Comparison of ENCODE assay signal across 8 cellular contexts in genomic region chr2:44087037-44087713, GRCh38.
DNase-seq lines count a peak whose midpoint lies in the region; ATAC-seq and TF ChIP-seq lines count a peak whose summit lies in the region.

No MANE protein-coding gene starts in this region.

- peaks cover 2% of the 10 kb centered on the region for H3K27me3 Mint-ChIP-seq in GM23338 (ENCODE audit: insufficient read depth, low read depth, poor library complexity)
- H3K27me3 Mint-ChIP-seq in neural progenitor cell (ENCODE audit: insufficient read depth, low read depth), result peaks cover 2% of the 10 kb centered on the region
- H3K27me3 Mint-ChIP-seq in stimulated activated naive CD8-positive, alpha-beta T cell treated with anti-CD3 and anti-CD28 coated beads, Interleukin-15, amount 100 ng/mL, for 72 hours, result no peaks in the 10 kb centered on the region

- no peaks in the 10 kb centered on the region for H3K9me2 ChIP-seq in GM23338 (ENCODE audit: insufficient read depth)

- H3K27ac Mint-ChIP-seq in GM23338 (peak overlapping the region; percentile 50), neural progenitor cell (peak overlapping the region; percentile 97)
- H3K27ac Mint-ChIP-seq in stimulated activated naive CD8-positive, alpha-beta T cell treated with anti-CD3 and anti-CD28 coated beads, Interleukin-15, amount 100 ng/mL, for 72 hours, result peak overlapping the region; percentile 96 to 98

- no peak overlapping the region for H3K9ac ChIP-seq in neural progenitor cell

- peak overlapping the region; percentile 48 for H3K4me3 Mint-ChIP-seq in GM23338
- peak overlapping the region; percentile 86 for H3K4me3 Mint-ChIP-seq in neural progenitor cell
- H3K4me3 Mint-ChIP-seq in stimulated activated naive CD8-positive, alpha-beta T cell treated with anti-CD3 and anti-CD28 coated beads, Interleukin-15, amount 100 ng/mL, for 72 hours, result peak overlapping the region; percentile 81 to 87

- H3K27ac ChIP-seq in GM23338 (ENCODE audit: low read depth) (peak overlapping the region; percentile 79), SJCRH30 (no peak overlapping the region), foreskin keratinocyte (no peak overlapping the region), neural progenitor cell (no peak overlapping the region)

- no peaks in the 10 kb centered on the region for H3K9me3 ChIP-seq in MG63
- H3K9me3 ChIP-seq in SJCRH30 (replicated peaks), result no peaks in the 10 kb centered on the region
- H3K9me3 ChIP-seq in neural progenitor cell (ENCODE audit: low read depth), result no peaks in the 10 kb centered on the region

- H3K4me2 ChIP-seq in GM23338 (peak overlapping the region; percentile 66), neural progenitor cell (peak overlapping the region; percentile 80)

- H3K9me3 Mint-ChIP-seq in GM23338 (no peaks in the 10 kb centered on the region), neural progenitor cell (no peaks in the 10 kb centered on the region)
- no peaks in the 10 kb centered on the region for H3K9me3 Mint-ChIP-seq in stimulated activated naive CD8-positive, alpha-beta T cell treated with anti-CD3 and anti-CD28 coated beads, Interleukin-15, amount 100 ng/mL, for 72 hours

- H2AFZ ChIP-seq in GM23338 (peak overlapping the region; percentile 75), neural progenitor cell (replicated peaks) (peak overlapping the region; percentile 97)

- H3K4me1 Mint-ChIP-seq in GM23338 (peaks cover 36% of the 10 kb centered on the region), neural progenitor cell (peaks cover 17% of the 10 kb centered on the region)
- H3K4me1 Mint-ChIP-seq in stimulated activated naive CD8-positive, alpha-beta T cell treated with anti-CD3 and anti-CD28 coated beads, Interleukin-15, amount 100 ng/mL, for 72 hours, result peaks cover 26% of the 10 kb centered on the region

- peaks cover 21% of the 10 kb centered on the region for H3K4me1 ChIP-seq in GM23338 (ENCODE audit: insufficient read depth)
- H3K4me1 ChIP-seq in SJCRH30, result peaks cover 17% of the 10 kb centered on the region
- H3K4me1 ChIP-seq in foreskin keratinocyte, result no peaks in the 10 kb centered on the region
- peaks cover 16% of the 10 kb centered on the region for H3K4me1 ChIP-seq in neural progenitor cell

- H3F3A ChIP-seq in GM23338 (replicated peaks; ENCODE audit: low read depth) (no peaks in the 10 kb centered on the region; the same call in 1 of the 2 replicates), neural progenitor cell (ENCODE audit: low read depth) (peaks cover 14% of the 10 kb centered on the region)

- H3K4me3 ChIP-seq in GM23338 (peak overlapping the region; percentile 44), MG63 (peak overlapping the region; percentile 35), SJCRH30 (peak overlapping the region; percentile 56), neural progenitor cell (peak overlapping the region; percentile 44)

- DNase-seq in DMS53 treated with DMSO at 0.1 percent for 48 hours (lab: John Stamatoyannopoulos, UW; ENCODE audit: unreplicated experiment) (peak; percentile 83), GM23338 (ENCODE audit: low spot score) (peak; percentile 94), MG63 (peak; percentile 68), SJCRH30 (peak; percentile 77 to 91), foreskin keratinocyte (peak; percentile 26 to 45), neural progenitor cell (ENCODE audit: low spot score) (peak; percentile 90)
- peak; percentile 75 for DNase-seq in activated gamma-delta T cell treated with anti-CD3 and anti-CD28 coated beads, Interleukin-2, amount 50 U/mL, for 16 hours (ENCODE audit: low read depth)
- peak; percentile 82 to 83 for DNase-seq in stimulated activated naive CD8-positive, alpha-beta T cell treated with anti-CD3 and anti-CD28 coated beads, Interleukin-15, amount 100 ng/mL, for 72 hours

- ATAC-seq in GM23338 (peak; percentile 86), foreskin keratinocyte (peak; percentile 91)
- peak; percentile 72 for ATAC-seq in stimulated activated naive CD8-positive, alpha-beta T cell treated with anti-CD3 and anti-CD28 coated beads, Interleukin-15, amount 100 ng/mL, for 72 hours

- H3K27me3 ChIP-seq in GM23338 (ENCODE audit: insufficient read depth) (no peaks in the 10 kb centered on the region), MG63 (no peaks in the 10 kb centered on the region), SJCRH30 (no peaks in the 10 kb centered on the region), foreskin keratinocyte (no peaks in the 10 kb centered on the region), neural progenitor cell (no peaks in the 10 kb centered on the region)

- no peaks in the 10 kb centered on the region for H3K79me2 ChIP-seq in GM23338 (replicated peaks; ENCODE audit: insufficient read depth)
- no peaks in the 10 kb centered on the region for H3K79me2 ChIP-seq in neural progenitor cell (ENCODE audit: low read depth)

- TF ChIP-seq CTCF in GM23338 (conservative IDR thresholded peaks at IDR 0.05; ENCODE audit: low read depth in 2 of 2), result peak; percentile 90 to 99
- TF ChIP-seq CTCF in foreskin keratinocyte (conservative IDR thresholded peaks at IDR 0.05), result peak; percentile 98
- peak; percentile 96 for TF ChIP-seq CTCF in neural progenitor cell (IDR thresholded peaks at IDR 0.05)

- H3K36me3 ChIP-seq in GM23338 (ENCODE audit: insufficient read depth) (no peaks in the 10 kb centered on the region), MG63 (no peaks in the 10 kb centered on the region), SJCRH30 (no peaks in the 10 kb centered on the region), neural progenitor cell (no peaks in the 10 kb centered on the region)

- H3K36me3 Mint-ChIP-seq in GM23338 (ENCODE audit: low read depth), result no peaks in the 10 kb centered on the region
- no peaks in the 10 kb centered on the region for H3K36me3 Mint-ChIP-seq in neural progenitor cell

- H4K20me1 ChIP-seq in GM23338 (replicated peaks; ENCODE audit: insufficient read depth) (no peaks in the 10 kb centered on the region), neural progenitor cell (ENCODE audit: low read depth) (no peaks in the 10 kb centered on the region)

TF ChIP-seq in GM23338, 12 proteins besides CTCF, POLR2A, EP300 and RAD21 (continues in another document):
- TF ChIP-seq NANOG (IDR thresholded peaks at IDR 0.05; ENCODE audit: borderline replicate concordance), result 0 out of 2 replicates have a peak, but pooled peaks have one; percentile 34
- no peak for TF ChIP-seq EZH2 (IDR thresholded peaks at IDR 0.05; ENCODE audit: low read depth, unreplicated experiment)
- no peak for TF ChIP-seq ZNF114 (CRISPR knock-in tag; IDR thresholded peaks at IDR 0.05)
- no peak for TF ChIP-seq STAT1 (IDR thresholded peaks at IDR 0.05; ENCODE audit: unreplicated experiment)
- TF ChIP-seq EZH2phosphoT487 (IDR thresholded peaks at IDR 0.05; ENCODE audit: unreplicated experiment), result no peak
- TF ChIP-seq ETS1 (IDR thresholded peaks at IDR 0.05), result no peak
- peak; percentile 94 for TF ChIP-seq CREB1 (CRISPR knock-in tag; IDR thresholded peaks at IDR 0.05; ENCODE audit: low read depth)

Comparison
In these comparisons a context has a peak if more than half of its experiments do, and no peak if none do; other contexts are left out.
1. DNase-seq: peak in every context shown above with its lines; median percentile 94 in GM23338; 90 in neural progenitor cell; 84 in SJCRH30; 83 in DMS53 treated with DMSO at 0.1 percent for 48 hours; 82 in stimulated activated naive CD8-positive, alpha-beta T cell treated with anti-CD3 and anti-CD28 coated beads, Interleukin-15, amount 100 ng/mL, for 72 hours; 75 in activated gamma-delta T cell treated with anti-CD3 and anti-CD28 coated beads, Interleukin-2, amount 50 U/mL, for 16 hours; 68 in MG63; 36 in foreskin keratinocyte.